In genomic region chr17:77999413-78000173, GRCh38 we compare ENCODE assay signal across 3 cellular contexts.
A peak's percentile ranks its signal among the peaks of the same experiment; 100 is the strongest.
TF ChIP-seq lines count a peak whose summit lies in the region.

No MANE protein-coding gene starts in this region.

TF ChIP-seq in SK-N-SH, 30 proteins besides CTCF, POLR2A, EP300 and RAD21:
- no peak for TF ChIP-seq NFIC (IDR thresholded peaks at IDR 0.05; ENCODE audit: borderline replicate concordance)

TF ChIP-seq in SK-N-SH treated with all-trans-retinoic acid at 6 μM for 48 hours, 23 proteins besides CTCF, POLR2A, EP300 and RAD21:
- TF ChIP-seq GLIS3 (CRISPR knock-in tag; IDR thresholded peaks at IDR 0.05) (no peak), ZNF565 (CRISPR knock-in tag; conservative IDR thresholded peaks at IDR 0.05; ENCODE audit: low read depth) (no peak), TSHZ2 (CRISPR knock-in tag; IDR thresholded peaks at IDR 0.05) (no peak), TOX (CRISPR knock-in tag; IDR thresholded peaks at IDR 0.05; ENCODE audit: borderline replicate concordance) (no peak), RARB (CRISPR knock-in tag; IDR thresholded peaks at IDR 0.05) (no peak), OSR1 (CRISPR knock-in tag; IDR thresholded peaks at IDR 0.05) (no peak), CSDC2 (CRISPR knock-in tag; IDR thresholded peaks at IDR 0.05) (no peak), SNAI2 (CRISPR knock-in tag; IDR thresholded peaks at IDR 0.05) (no peak), ARNTL (CRISPR knock-in tag; IDR thresholded peaks at IDR 0.05; ENCODE audit: borderline replicate concordance, low read depth) (no peak), PATZ1 (CRISPR knock-in tag; IDR thresholded peaks at IDR 0.05; ENCODE audit: borderline replicate concordance) (no peak), TCF4 (CRISPR knock-in tag; IDR thresholded peaks at IDR 0.05; ENCODE audit: borderline replicate concordance) (no peak), CSRNP3 (CRISPR knock-in tag; IDR thresholded peaks at IDR 0.05) (no peak), POU6F1 (CRISPR knock-in tag; IDR thresholded peaks at IDR 0.05; ENCODE audit: borderline replicate concordance, low read depth) (no peak)

TF ChIP-seq in H1, 55 proteins besides CTCF, POLR2A, EP300 and RAD21:
- TF ChIP-seq MAX (IDR thresholded peaks at IDR 0.05) (no peak), KDM1A (IDR thresholded peaks at IDR 0.05; ENCODE audit: borderline replicate concordance, low read length) (no peak), JUND (IDR thresholded peaks at IDR 0.05; ENCODE audit: low read length) (0 out of 2 replicates have a peak, but pooled peaks have one; percentile 12), RNF2 (IDR thresholded peaks at IDR 0.05; ENCODE audit: borderline replicate concordance, low read depth, low read length, missing control alignments, poor library complexity, severe bottlenecking) (no peak), POU5F1 (IDR thresholded peaks at IDR 0.05; ENCODE audit: low read depth, low read length) (no peak), NRF1 (IDR thresholded peaks at IDR 0.05; ENCODE audit: low read depth, low read length) (no peak), FOSL1 (IDR thresholded peaks at IDR 0.05; ENCODE audit: insufficient read depth, low read depth, low read length) (no peak), HDAC6 (IDR thresholded peaks at IDR 0.05; ENCODE audit: low read depth, low read length) (no peak), CEBPB (IDR thresholded peaks at IDR 0.05; ENCODE audit: low read depth, low read length) (peak; percentile 55; the same call in 1 of the 2 replicates), SAP30 (IDR thresholded peaks at IDR 0.05; ENCODE audit: insufficient read depth, insufficient replicate concordance, low read length) (no peak), NANOG (IDR thresholded peaks at IDR 0.05; ENCODE audit: insufficient read depth, low read depth, low read length, poor library complexity, severe bottlenecking) (no peak)
